In genomic region chr12:14886271-14886670, GRCh38 we compare ENCODE assay signal across 1 cellular context.
TF ChIP-seq lines count a peak whose summit lies in the region.

No MANE protein-coding gene starts in this region.

TF ChIP-seq in HepG2, 621 proteins besides CTCF, POLR2A, EP300 and RAD21:
- TF ChIP-seq ZSCAN12 (CRISPR knock-in tag; IDR thresholded peaks at IDR 0.05): no peak
- no peak for TF ChIP-seq PRDM15 (CRISPR knock-in tag; IDR thresholded peaks at IDR 0.05)
- TF ChIP-seq SUZ12 (IDR thresholded peaks at IDR 0.05; ENCODE audit: low read depth, low read length): no peak
- TF ChIP-seq NR3C1 (CRISPR knock-in tag; IDR thresholded peaks at IDR 0.05): no peak
- TF ChIP-seq ZNF615 (CRISPR knock-in tag; IDR thresholded peaks at IDR 0.05; ENCODE audit: borderline replicate concordance): no peak
- no peak for TF ChIP-seq SP5 (CRISPR knock-in tag; IDR thresholded peaks at IDR 0.05; ENCODE audit: borderline replicate concordance, low read depth)
- TF ChIP-seq ZNF263 (CRISPR knock-in tag; IDR thresholded peaks at IDR 0.05): no peak
- TF ChIP-seq HNRNPK (IDR thresholded peaks at IDR 0.05; ENCODE audit: low read depth, low read length, poor library complexity, severe bottlenecking): no peak
